11 cellular contexts compared by ENCODE assay signal in genomic region chr18:23369231-23369630, GRCh38.
"Had no signal": no experiment of that assay in that cellular context is flagged by ENCODE, and none has a peak within 500 bp of the region (broad histone marks: within the 10 kb centered on the region; RNA-seq: fewer than 3 reads in every experiment).

No MANE protein-coding gene starts in this region.

- H3K36me3 ChIP-seq: brain microvascular endothelial cell, ovary, stomach, transverse colon had no signal

- ATAC-seq: gastroesophageal sphincter, left colon had no signal

- H3K27ac ChIP-seq: brain microvascular endothelial cell, gastroesophageal sphincter, ovary, stomach, transverse colon had no signal

- DNase-seq: activated CD4-positive, alpha-beta T cell treated with anti-CD3 and anti-CD28 coated beads, Interleukin-2, amount 50 U/mL, for 1 hour; activated T-cell treated with anti-CD3 and anti-CD28 coated beads for 4 hours; brain microvascular endothelial cell; left colon; mesenchymal stem cell; nephron progenitor cell; ovary; stomach; T-helper 2 cell; transverse colon had no signal

- H3K9me3 ChIP-seq: gastroesophageal sphincter, ovary, stomach, transverse colon had no signal

- H3K27me3 ChIP-seq: brain microvascular endothelial cell, gastroesophageal sphincter, ovary, stomach, transverse colon had no signal

- H3K4me3 ChIP-seq: gastroesophageal sphincter, ovary, stomach, transverse colon had no signal

- H3K4me1 ChIP-seq: transverse colon had no signal
